Comparison of ENCODE assay signal across 9 cellular contexts in the genomic region with DNA sequence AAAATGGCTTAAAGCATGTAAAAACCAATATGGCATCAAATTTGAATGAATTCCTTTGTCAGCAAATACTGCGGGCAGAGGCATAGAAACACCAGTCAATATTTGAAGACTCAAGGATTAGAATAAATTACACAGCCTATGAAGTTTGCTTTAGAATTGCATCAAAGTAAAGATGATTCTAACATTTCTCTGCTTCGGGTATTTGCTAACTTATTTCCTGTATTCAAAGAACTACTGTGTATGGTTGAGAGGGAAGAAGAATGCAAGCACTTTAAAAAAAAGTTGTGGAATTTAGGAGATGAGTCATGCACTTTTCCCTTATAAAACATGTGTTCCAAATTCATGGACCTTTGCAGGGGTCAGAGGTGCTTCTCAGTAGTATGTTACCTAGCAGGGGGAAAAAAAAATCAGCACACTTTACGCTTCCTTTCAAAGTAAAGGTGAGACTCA.
A peak's percentile ranks its signal among the peaks of the same experiment; 100 is the strongest.
DNase-seq lines count a peak whose midpoint lies in the region; ATAC-seq, FAIRE-seq and TF ChIP-seq lines count a peak whose summit lies in the region.
"Had no signal": no experiment of that assay in that cellular context is flagged by ENCODE, and none has a peak within 500 bp of the region (broad histone marks: within the 10 kb centered on the region; RNA-seq: fewer than 3 reads in every experiment).

No MANE protein-coding gene starts in this region.

- no peaks in the 10 kb centered on the region for H3K36me3 ChIP-seq in Panc1 (ENCODE audit: control insufficient read depth, insufficient read depth, low read length)
- no peaks in the 10 kb centered on the region for H3K36me3 ChIP-seq in WERI-Rb-1

- POLR2A ChIA-PET in Panc1 (lab: Charles Lee), result no interaction called here

- no TSS peak for BruUV-seq in Panc1 (replicated peaks; lab: Mats Ljungman, UMichigan)

- CTCF ChIA-PET in Panc1 (lab: Charles Lee), result no interaction called here

- H3K27me3 ChIP-seq in Panc1 (ENCODE audit: control insufficient read depth, insufficient read depth, low read length) (no peaks in the 10 kb centered on the region), WERI-Rb-1 (ENCODE audit: insufficient read depth, low read depth, severe bottlenecking) (no peaks in the 10 kb centered on the region)

- H3K4me1 ChIP-seq in Panc1 (ENCODE audit: control insufficient read depth, insufficient read depth, low read length), result peaks cover 68% of the 10 kb centered on the region

- no peak overlapping the region for H3K4me3 ChIP-seq in Panc1 (ENCODE audit: low read depth in 2 of 2, low read length in 2 of 2)
- H3K4me3 ChIP-seq in WERI-Rb-1 (ENCODE audit: low read depth, low read length), result no peak overlapping the region

- no peaks in the 10 kb centered on the region for H3K9me3 ChIP-seq in Panc1 (ENCODE audit: control insufficient read depth, insufficient read depth, low read depth, low read length)
- H3K9me3 ChIP-seq in WERI-Rb-1 (ENCODE audit: severe bottlenecking), result no peaks in the 10 kb centered on the region

- H3K27ac ChIP-seq in Panc1 (ENCODE audit: low read length), result peak overlapping the region; percentile 66
- no peak overlapping the region for H3K27ac ChIP-seq in WERI-Rb-1

- DNase-seq in EL, result peak; percentile 83
- DNase-seq in Panc1 (ENCODE audit: low read depth, low spot score), result peak; percentile 50
- no peak for DNase-seq in omental fat pad (ENCODE audit: low spot score)
- no peak for DNase-seq in cerebellar nuclear complex (lab: John Stamatoyannopoulos, UW)
- DNase-seq in WERI-Rb-1, result no peak
- no peak for DNase-seq in GM13977 (ENCODE audit: low spot score)
- DNase-seq in medulla oblongata (ENCODE audit: extremely low spot score), result no peak
- DNase-seq: aorta had no signal

- ATAC-seq in Panc1, result no peak
- ATAC-seq in omental fat pad (ENCODE audit: low FRiP score), result peak; percentile 42

- intact Hi-C loops in Panc1 (cut with micrococcal nuclease; ENCODE audit: unreplicated experiment), result no loop called here

- in situ Hi-C loops in Panc1 (cut with HindIII; ENCODE audit: low pct_unique_long_range_greater_than_20kb, low sequenced_read_pairs) (no loop called here), GM13977 (cut with MboI; ENCODE audit: low pct_unique_long_range_greater_than_20kb, low sequenced_read_pairs, unreplicated experiment) (no loop called here)

- no peak for TF ChIP-seq CTCF in Panc1 (IDR thresholded peaks at IDR 0.05)
- no peak for TF ChIP-seq CTCF in omental fat pad (IDR thresholded peaks at IDR 0.05)
- no peak for TF ChIP-seq CTCF in WERI-Rb-1 (IDR thresholded peaks at IDR 0.05; ENCODE audit: low read depth, low read length)
- TF ChIP-seq CTCF in GM13977 (IDR thresholded peaks at IDR 0.05; ENCODE audit: extremely low read depth, insufficient read depth, missing control alignments), result no peak

- peak; percentile 82 for FAIRE-seq in endometrium (lab: Jason Lieb, UNC)

Comparison
In these comparisons a context has a peak if more than half of its experiments do, and no peak if none do; other contexts are left out.
1. DNase-seq: peak in EL (single experiment) and Panc1 (single experiment); none in omental fat pad (single experiment), cerebellar nuclear complex (0 of 2), WERI-Rb-1 (single experiment), GM13977 (single experiment) and medulla oblongata (single experiment).